11 cellular contexts compared by ENCODE assay signal in genomic region chr9:6944093-6944551, GRCh38.
A peak's percentile ranks its signal among the peaks of the same experiment; 100 is the strongest.
DNase-seq lines count a peak whose midpoint lies in the region; ATAC-seq and TF ChIP-seq lines count a peak whose summit lies in the region.
"Had no signal": no experiment of that assay in that cellular context is flagged by ENCODE, and none has a peak within 500 bp of the region (broad histone marks: within the 10 kb centered on the region; RNA-seq: fewer than 3 reads in every experiment).

No MANE protein-coding gene starts in this region.

- no peak overlapping the region for H2BK5ac ChIP-seq in mesenchymal stem cell (ENCODE audit: low read depth, low read length, poor library complexity, severe bottlenecking)

- no peak overlapping the region for H3K18ac ChIP-seq in mesenchymal stem cell (ENCODE audit: low read depth in 1 of 2, low read length in 2 of 2)

- peaks cover 2% of the 10 kb centered on the region for H3K4me1 ChIP-seq in mesenchymal stem cell (ENCODE audit: control insufficient read depth, insufficient read depth, low read depth, low read length)

- no peak overlapping the region for H3K4ac ChIP-seq in mesenchymal stem cell (ENCODE audit: low read depth in 1 of 2, low read length in 2 of 2)

- H3K4me1 Mint-ChIP-seq in brain: peaks cover 46% of the 10 kb centered on the region

- H2AK5ac ChIP-seq in mesenchymal stem cell (ENCODE audit: low read length, severe bottlenecking): no peak overlapping the region

- no peak overlapping the region for H2AFZ ChIP-seq in mesenchymal stem cell (ENCODE audit: low read depth, low read length)

- H3K27ac Mint-ChIP-seq in brain: peak overlapping the region in 4 of 5 experiments; percentile 7 to 40 (median 22)
- H3K27ac Mint-ChIP-seq: memory B cell had no signal

- H3K27me3 Mint-ChIP-seq in brain: no peaks in the 10 kb centered on the region
- H3K27me3 Mint-ChIP-seq: memory B cell had no signal

- peaks cover 23% of the 10 kb centered on the region for H3K36me3 Mint-ChIP-seq in brain

- peak in 1 of 2 experiments; percentile 30 for TF ChIP-seq CTCF in brain (conservative IDR thresholded peaks at IDR 0.05)

- H2BK120ac ChIP-seq in mesenchymal stem cell (ENCODE audit: low read depth, low read length): no peak overlapping the region

- peak overlapping the region in 1 of 5 experiments; percentile 5 for H3K4me3 Mint-ChIP-seq in brain
- H3K4me3 Mint-ChIP-seq: memory B cell had no signal

- H3K23ac ChIP-seq in mesenchymal stem cell (ENCODE audit: low read length in 2 of 2): no peak overlapping the region

- H2BK15ac ChIP-seq in mesenchymal stem cell (ENCODE audit: low read depth, poor library complexity, severe bottlenecking): no peak overlapping the region

- 100% methylated on average over 1 of the region's 1 CpG for WGBS in mesenchymal stem cell

- H3K9me3 Mint-ChIP-seq in brain: peaks cover 0 to 4% (median 0%) of the 10 kb centered on the region in 5 experiments
- H3K9me3 Mint-ChIP-seq: memory B cell had no signal

- no peak overlapping the region for H3K9ac ChIP-seq in mesenchymal stem cell (ENCODE audit: low read length)

- no peaks in the 10 kb centered on the region for H3K36me3 ChIP-seq in mesenchymal stem cell (ENCODE audit: control insufficient read depth in 1 of 2, insufficient read depth in 2 of 2, low read depth in 1 of 2, low read length in 2 of 2)

- H3K14ac ChIP-seq in mesenchymal stem cell (ENCODE audit: low read length in 2 of 2): no peak overlapping the region

- H2BK12ac ChIP-seq in mesenchymal stem cell (ENCODE audit: low read length in 2 of 2): no peak overlapping the region

- no peaks in the 10 kb centered on the region for H3K9me3 ChIP-seq in mesenchymal stem cell (ENCODE audit: control insufficient read depth, low read length)

- no peak overlapping the region for H4K8ac ChIP-seq in mesenchymal stem cell (ENCODE audit: low read length)

- H3K27ac ChIP-seq in mesenchymal stem cell (ENCODE audit: low read length, poor library complexity, severe bottlenecking): no peak overlapping the region

- peaks cover 8% of the 10 kb centered on the region for H3K79me1 ChIP-seq in mesenchymal stem cell (replicated peaks; ENCODE audit: low read length, poor library complexity, severe bottlenecking)

- no peaks in the 10 kb centered on the region for H3K27me3 ChIP-seq in mesenchymal stem cell (ENCODE audit: control insufficient read depth in 1 of 2, insufficient read depth in 1 of 2, low read length in 2 of 2)

- DNase-seq in ELR (ENCODE audit: low read depth) (peak; percentile 75), NCI-H146 treated with DMSO at 0.1 percent for 48 hours (lab: John Stamatoyannopoulos, UW; ENCODE audit: unreplicated experiment) (peak; percentile 62), mesenchymal stem cell (peak; percentile 40), retina (no peak)
- no peak for DNase-seq in stimulated activated naive CD4-positive, alpha-beta T cell treated with Interleukin-2 at 50 U/mL for 16 hours (lab: John Stamatoyannopoulos, UW)
- DNase-seq: activated CD4-positive, alpha-beta T cell treated with anti-CD3 and anti-CD28 coated beads, Interleukin-2, amount 50 U/mL, for 4 hours; stimulated activated CD4-positive, alpha-beta T cell treated with anti-CD3 and anti-CD28 coated beads, Interleukin-4, amount 100 ng/mL, for 4 hours had no signal

- H3K4me2 ChIP-seq in mesenchymal stem cell (ENCODE audit: low read length, poor library complexity, severe bottlenecking): no peak overlapping the region

- H3K4me3 ChIP-seq in mesenchymal stem cell (ENCODE audit: insufficient read depth in 1 of 2, low read depth in 1 of 2, low read length in 2 of 2): no peak overlapping the region

- ATAC-seq in HG03460 (IDR thresholded peaks at IDR 0.05; ENCODE audit: unreplicated experiment) (no peak), HG02571 (IDR thresholded peaks at IDR 0.05; ENCODE audit: unreplicated experiment) (no peak)

- no peak overlapping the region for H4K91ac ChIP-seq in mesenchymal stem cell (ENCODE audit: low read length)

Comparison
In these comparisons a context has a peak if more than half of its experiments do, and no peak if none do; other contexts are left out.
1. DNase-seq: peak in ELR (single experiment), NCI-H146 treated with DMSO at 0.1 percent for 48 hours (single experiment) and mesenchymal stem cell (single experiment); none in retina (single experiment) and stimulated activated naive CD4-positive, alpha-beta T cell treated with Interleukin-2 at 50 U/mL for 16 hours (single experiment).